ENCODE assay signal across 16 cellular contexts in the genomic region with DNA sequence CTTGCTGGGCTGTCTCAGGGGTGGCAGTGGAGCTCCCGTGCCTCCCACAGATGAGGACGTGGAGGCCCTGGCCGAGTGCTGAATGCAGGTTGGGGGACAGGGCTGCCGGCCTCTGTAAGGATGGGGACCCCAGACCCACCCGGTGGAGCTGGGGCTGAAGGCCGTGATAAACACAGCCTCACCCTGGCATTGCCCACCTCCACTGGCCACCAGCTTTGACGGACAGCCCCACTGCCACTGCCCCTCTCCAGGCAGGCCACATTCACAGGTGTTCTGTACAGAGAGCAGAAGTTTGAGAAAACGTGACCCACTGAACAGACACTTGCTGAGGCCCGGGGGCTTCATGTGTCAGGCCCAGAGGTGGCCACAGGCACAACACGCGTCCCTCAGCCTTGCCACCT.
"Had no signal": no experiment of that assay in that cellular context is flagged by ENCODE, and none has a peak within 500 bp of the region (broad histone marks: within the 10 kb centered on the region; RNA-seq: fewer than 3 reads in every experiment).

No MANE protein-coding gene starts in this region.

- H3K36me3 ChIP-seq: gastroesophageal sphincter, uterus had no signal

- H3K9me3 ChIP-seq: body of pancreas, uterus had no signal

- DNase-seq: activated CD4-positive, alpha-beta T cell treated with anti-CD3 and anti-CD28 coated beads, Interleukin-2, amount 50 U/mL, for 1 hour; activated effector memory CD4-positive, alpha-beta T cell treated with Interleukin-2 at 50 U/mL for 16 hours; activated T-cell treated with anti-CD3 and anti-CD28 coated beads, Interleukin-2, amount 50 U/mL, for 1 hour; amniotic stem cell; body of pancreas; effector memory CD8-positive, alpha-beta T cell; hippocampal formation; naive thymus-derived CD4-positive, alpha-beta T cell; nucleus accumbens; stimulated activated CD4-positive, alpha-beta T cell treated with anti-CD3 and anti-CD28 coated beads, Interleukin-4, amount 100 ng/mL, for 1 hour; stimulated activated CD8-positive, alpha-beta memory T cell treated with anti-CD3 and anti-CD28 coated beads, Interleukin-4, amount 100 ng/mL, for 48 hours; stimulated activated naive CD8-positive, alpha-beta T cell treated with anti-CD3 and anti-CD28 coated beads, Interleukin-15, amount 100 ng/mL, for 72 hours; uterus had no signal

- H3K4me3 ChIP-seq: body of pancreas, gastroesophageal sphincter, lung, uterus had no signal

- H3K27me3 ChIP-seq: body of pancreas, gastroesophageal sphincter, uterus had no signal

- ATAC-seq: activated naive CD4-positive, alpha-beta T cell treated with anti-CD3 and anti-CD28 coated beads, Interleukin-2, amount 50 U/mL, for 72 hours; body of pancreas; effector memory CD8-positive, alpha-beta T cell; gastroesophageal sphincter; naive thymus-derived CD4-positive, alpha-beta T cell; stimulated activated naive CD8-positive, alpha-beta T cell treated with anti-CD3 and anti-CD28 coated beads, Interleukin-15, amount 100 ng/mL, for 72 hours had no signal
